Comparison of ENCODE assay signal across 12 cellular contexts in genomic region chrX:129983575-129984131, GRCh38. TPM values are rescaled to one million over a fixed set of nuclear protein-coding genes. Genes with fewer than 3 reads are reported as not detected.
A peak's percentile ranks its signal among the peaks of the same experiment; 100 is the strongest.
DNase-seq lines count a peak whose midpoint lies in the region; ATAC-seq and TF ChIP-seq lines count a peak whose summit lies in the region.
"Had no signal": no experiment of that assay in that cellular context is flagged by ENCODE, and none has a peak within 500 bp of the region (broad histone marks: within the 10 kb centered on the region; RNA-seq: fewer than 3 reads in every experiment).

No MANE protein-coding gene starts in this region.

- H3K9me3 Mint-ChIP-seq in activated B cell treated with CpG ODN at 0.5 μM for 24 hours (no peaks in the 10 kb centered on the region), osteocyte (ENCODE audit: unreplicated experiment) (peaks cover 5% of the 10 kb centered on the region)
- H3K9me3 Mint-ChIP-seq: memory B cell had no signal

- ATAC-seq in activated B cell treated with CpG ODN at 0.5 μM for 24 hours (ENCODE audit: low read depth) = no peak
- ATAC-seq in GM18870 (IDR thresholded peaks at IDR 0.05; ENCODE audit: unreplicated experiment) = no peak
- ATAC-seq: esophagus mucosa had no signal

- no peaks in the 10 kb centered on the region for H3K27me3 Mint-ChIP-seq in activated B cell treated with CpG ODN at 0.5 μM for 24 hours
- H3K27me3 Mint-ChIP-seq in osteocyte (ENCODE audit: unreplicated experiment) = no peaks in the 10 kb centered on the region
- H3K27me3 Mint-ChIP-seq: memory B cell had no signal

- no peak overlapping the region for H4K8ac ChIP-seq in mesenchymal stem cell (ENCODE audit: low read length)

- H4K91ac ChIP-seq in mesenchymal stem cell (ENCODE audit: low read length) = no peak overlapping the region

- no peak overlapping the region for H3K27ac Mint-ChIP-seq in activated B cell treated with CpG ODN at 0.5 μM for 24 hours
- H3K27ac Mint-ChIP-seq in osteocyte (ENCODE audit: unreplicated experiment) = no peak overlapping the region

- H2BK5ac ChIP-seq in mesenchymal stem cell (ENCODE audit: low read depth, low read length, poor library complexity, severe bottlenecking) = no peak overlapping the region

- H3K79me1 ChIP-seq in mesenchymal stem cell (replicated peaks; ENCODE audit: low read length, poor library complexity, severe bottlenecking) = peaks cover 1% of the 10 kb centered on the region

- H3K27ac ChIP-seq in mesenchymal stem cell (ENCODE audit: low read length, poor library complexity, severe bottlenecking) = no peak overlapping the region

- H3K4me1 Mint-ChIP-seq in activated B cell treated with CpG ODN at 0.5 μM for 24 hours = peaks cover 18% of the 10 kb centered on the region
- H3K4me1 Mint-ChIP-seq in osteocyte (ENCODE audit: unreplicated experiment) = peaks cover 11% of the 10 kb centered on the region

- peak overlapping the region; percentile 23 for H2BK15ac ChIP-seq in mesenchymal stem cell (ENCODE audit: low read depth, poor library complexity, severe bottlenecking)

- no peak overlapping the region for H2BK120ac ChIP-seq in mesenchymal stem cell (ENCODE audit: low read depth, low read length)

- under 1% methylated on average over 27 of the region's 52 CpGs for WGBS in mesenchymal stem cell

- no peaks in the 10 kb centered on the region for H3K36me3 Mint-ChIP-seq in activated B cell treated with CpG ODN at 0.5 μM for 24 hours (ENCODE audit: low read depth)
- no peaks in the 10 kb centered on the region for H3K36me3 Mint-ChIP-seq in osteocyte (ENCODE audit: unreplicated experiment)
- H3K36me3 Mint-ChIP-seq: memory B cell had no signal

- CTCF ChIA-PET in activated B cell treated with CpG ODN at 0.5 μM for 24 hours (lab: Charles Lee) = no interaction called here

- intact Hi-C loops in activated B cell treated with CpG ODN at 0.5 μM for 24 hours (cut with micrococcal nuclease) = loop anchor here (2.0 to 5.0 kb wide), 4 partner anchors 141 to 379 kb away; partner anchors contain the start of genes AIFM1, SASH3 and ZDHHC9

- no peak overlapping the region for H3K4me2 ChIP-seq in mesenchymal stem cell (ENCODE audit: low read length, poor library complexity, severe bottlenecking)

- H2AK5ac ChIP-seq in mesenchymal stem cell (ENCODE audit: low read length, severe bottlenecking) = no peak overlapping the region

- DNase-seq in stimulated activated CD4-positive, alpha-beta T cell treated with anti-CD3 and anti-CD28 coated beads, Interleukin-15, amount 100 ng/mL, for 24 hours = peak; percentile 14
- DNase-seq in stimulated activated CD4-positive, alpha-beta T cell treated with anti-CD3 and anti-CD28 coated beads, Interleukin-4, amount 100 ng/mL, for 4 hours = no peak
- DNase-seq in activated B cell treated with CpG ODN at 0.5 μM for 24 hours (peak; percentile 21), mesenchymal stem cell (no peak), NCI-H2107 treated with DMSO at 0.1 percent for 48 hours (lab: John Stamatoyannopoulos, UW; ENCODE audit: unreplicated experiment) (no peak), osteocyte (ENCODE audit: extremely low spot score, unreplicated experiment) (no peak), T-helper 9 cell (no peak)

- H3K4me3 Mint-ChIP-seq in activated B cell treated with CpG ODN at 0.5 μM for 24 hours (no peak overlapping the region), osteocyte (ENCODE audit: unreplicated experiment) (no peak overlapping the region)

- POLR2A ChIA-PET in activated B cell treated with CpG ODN at 0.5 μM for 24 hours (lab: Charles Lee) = interaction anchor here (1.4 to 1.7 kb wide), 3 partner anchors 22 to 52 kb away, joined by 4 to 9 read pairs (median 6); no protein-coding TSS in a partner anchor

- peaks cover 2% of the 10 kb centered on the region for H3K4me1 ChIP-seq in mesenchymal stem cell (ENCODE audit: control insufficient read depth, insufficient read depth, low read depth, low read length)
- H3K4me1 ChIP-seq: Caco-2, thyroid gland had no signal

- H3K18ac ChIP-seq in mesenchymal stem cell (ENCODE audit: low read depth in 1 of 2, low read length in 2 of 2) = peak overlapping the region in 1 of 2 experiments; percentile 24

- H2BK12ac ChIP-seq in mesenchymal stem cell (ENCODE audit: low read length in 2 of 2) = no peak overlapping the region

- H3K9me3 ChIP-seq in mesenchymal stem cell (ENCODE audit: control insufficient read depth, low read length) = no peaks in the 10 kb centered on the region
- H3K9me3 ChIP-seq: Caco-2, thyroid gland had no signal

- H3K9ac ChIP-seq in mesenchymal stem cell (ENCODE audit: low read length) = no peak overlapping the region

- no peak overlapping the region for H3K4me3 ChIP-seq in mesenchymal stem cell (ENCODE audit: insufficient read depth in 1 of 2, low read depth in 1 of 2, low read length in 2 of 2)

- H3K27me3 ChIP-seq in mesenchymal stem cell (ENCODE audit: control insufficient read depth in 1 of 2, insufficient read depth in 1 of 2, low read length in 2 of 2) = peaks cover 0 to 2% of the 10 kb centered on the region in 2 experiments
- H3K27me3 ChIP-seq: thyroid gland had no signal

- H3K14ac ChIP-seq in mesenchymal stem cell (ENCODE audit: low read length in 2 of 2) = no peak overlapping the region

- no peaks in the 10 kb centered on the region for H3K36me3 ChIP-seq in mesenchymal stem cell (ENCODE audit: control insufficient read depth in 1 of 2, insufficient read depth in 2 of 2, low read depth in 1 of 2, low read length in 2 of 2)
- H3K36me3 ChIP-seq: thyroid gland had no signal

- no peak overlapping the region for H3K23ac ChIP-seq in mesenchymal stem cell (ENCODE audit: low read length in 2 of 2)

- H2AFZ ChIP-seq in mesenchymal stem cell (ENCODE audit: low read depth, low read length) = no peak overlapping the region

- no peak for TF ChIP-seq CTCF in activated B cell treated with CpG ODN at 0.5 μM for 24 hours (IDR thresholded peaks at IDR 0.05)
- no peak for TF ChIP-seq CTCF in osteocyte (IDR thresholded peaks at IDR 0.05)

- no peak overlapping the region for H3K4ac ChIP-seq in mesenchymal stem cell (ENCODE audit: low read depth in 1 of 2, low read length in 2 of 2)

RNA-seq across cellular contexts. Expression of gene BCORL1, which starts 1.2 kb away (rescaled TPM):
- total RNA-seq in activated B cell treated with CpG ODN at 0.5 μM for 24 hours (8.0 and 8.2 TPM in 2 replicates), osteocyte (22.9 and 24.6 TPM in 2 replicates)
- polyA plus RNA-seq in mesenchymal stem cell (2013, experiment 1 of 2) = 6.8 TPM
- 6.1 TPM for polyA plus RNA-seq in mesenchymal stem cell (2013, experiment 2 of 2)

Comparison
In these comparisons a context has a peak if more than half of its experiments do, and no peak if none do; other contexts are left out.
1. DNase-seq: peak in stimulated activated CD4-positive, alpha-beta T cell treated with anti-CD3 and anti-CD28 coated beads, Interleukin-15, amount 100 ng/mL, for 24 hours (single experiment) and activated B cell treated with CpG ODN at 0.5 μM for 24 hours (single experiment); none in stimulated activated CD4-positive, alpha-beta T cell treated with anti-CD3 and anti-CD28 coated beads, Interleukin-4, amount 100 ng/mL, for 4 hours (0 of 2), mesenchymal stem cell (single experiment), NCI-H2107 treated with DMSO at 0.1 percent for 48 hours (single experiment), osteocyte (single experiment) and T-helper 9 cell (single experiment).